1 cellular context compared by ENCODE assay signal in genomic region chr7:144489504-144489903, GRCh38.
TF ChIP-seq lines count a peak whose summit lies in the region.

No MANE protein-coding gene starts in this region.

TF ChIP-seq in GM12878, 131 proteins besides CTCF, POLR2A, EP300 and RAD21 (continued from another document):
- TF ChIP-seq MTA3 (IDR thresholded peaks at IDR 0.05; ENCODE audit: borderline replicate concordance, low read length) (no peak), BCLAF1 (IDR thresholded peaks at IDR 0.05) (no peak), PAX5 (IDR thresholded peaks at IDR 0.05; ENCODE audit: borderline replicate concordance, low read depth, low read length) (no peak), ZNF622 (IDR thresholded peaks at IDR 0.05) (no peak), JUND (IDR thresholded peaks at IDR 0.05; ENCODE audit: low read depth, low read length) (no peak)
